In genomic region chr6:151663559-151663958, GRCh38 we compare ENCODE assay signal across 40 cellular contexts.
"Had no signal": no experiment of that assay in that cellular context is flagged by ENCODE, and none has a peak within 500 bp of the region (broad histone marks: within the 10 kb centered on the region; RNA-seq: fewer than 3 reads in every experiment).

No MANE protein-coding gene starts in this region.

- H3K27ac ChIP-seq: ascending aorta, cardiac muscle cell, WERI-Rb-1 had no signal

- FAIRE-seq: bronchial epithelial cell, TTC549 had no signal

- H3K9me3 ChIP-seq: ascending aorta had no signal

- H3K4me1 ChIP-seq: ascending aorta had no signal

- ATAC-seq: activated CD4-positive, alpha-beta T cell treated with anti-CD3 and anti-CD28 coated beads for 36 hours; activated CD4-positive, CD25-positive, alpha-beta regulatory T cell treated with anti-CD3 and anti-CD28 coated beads, Interleukin-2, amount 50 U/mL, for 24 hours; activated CD8-positive, alpha-beta T cell treated with anti-CD3 and anti-CD28 coated beads for 36 hours; activated naive CD8-positive, alpha-beta T cell treated with anti-CD3 and anti-CD28 coated beads, Interleukin-2, amount 50 U/mL, for 24 hours; WTC11 had no signal

- H3K4me3 ChIP-seq: ascending aorta, cardiac muscle cell had no signal

- H3K4me3 Mint-ChIP-seq: activated CD4-positive, alpha-beta memory T cell treated with anti-CD3 and anti-CD28 coated beads for 36 hours; activated CD4-positive, alpha-beta T cell treated with anti-CD3 and anti-CD28 coated beads for 36 hours; activated CD4-positive, alpha-beta T cell treated with anti-CD3 and anti-CD28 coated beads, Interleukin-2, amount 10 ng/mL, durations not matched to agents 24 days and 14 days; activated CD8-positive, alpha-beta T cell treated with anti-CD3 and anti-CD28 coated beads for 36 hours; activated naive CD4-positive, alpha-beta T cell treated with anti-CD3 and anti-CD28 coated beads, Interleukin-2, amount 10 ng/mL, durations not matched to agents 7 days and 5 days; activated naive CD4-positive, alpha-beta T cell treated with anti-CD3 and anti-CD28 coated beads, Interleukin-2, amount 50 U/mL, for 24 hours; activated naive CD8-positive, alpha-beta T cell; activated naive CD8-positive, alpha-beta T cell treated with anti-CD3 and anti-CD28 coated beads, Interleukin-2, amount 10 ng/mL, durations not matched to agents 7 days and 5 days; activated naive CD8-positive, alpha-beta T cell treated with anti-CD3 and anti-CD28 coated beads, Interleukin-2, amount 50 U/mL, for 24 hours; brain; central memory CD8-positive, alpha-beta T cell; T-helper 1 cell treated with Interleukin-12 subunit alpha and Interleukin-12 subunit beta and Interleukin-4 antibody, amounts not matched to agents 30 μg/mL and 1 μg/mL, for 36 hours; T-helper 2 cell treated with Interferon-gamma antibody and Interleukin-4, amounts not matched to agents 5 μg/mL and 100 μg/mL, for 36 hours; WTC11 had no signal

- H3K9me3 Mint-ChIP-seq: activated CD4-positive, alpha-beta memory T cell treated with anti-CD3 and anti-CD28 coated beads for 36 hours; activated CD4-positive, alpha-beta T cell treated with anti-CD3 and anti-CD28 coated beads, Interleukin-2, amount 10 ng/mL, durations not matched to agents 24 days and 14 days; activated CD8-positive, alpha-beta T cell treated with anti-CD3 and anti-CD28 coated beads for 36 hours; activated naive CD4-positive, alpha-beta T cell treated with anti-CD3 and anti-CD28 coated beads, Interleukin-2, amount 10 ng/mL, durations not matched to agents 7 days and 5 days; activated naive CD4-positive, alpha-beta T cell treated with anti-CD3 and anti-CD28 coated beads, Interleukin-2, amount 50 U/mL, for 24 hours; activated naive CD8-positive, alpha-beta T cell treated with anti-CD3 and anti-CD28 coated beads, Interleukin-2, amount 10 ng/mL, durations not matched to agents 7 days and 5 days; activated naive CD8-positive, alpha-beta T cell treated with anti-CD3 and anti-CD28 coated beads, Interleukin-2, amount 50 U/mL, for 24 hours; activated T-helper 2 cell treated with anti-CD3 and anti-CD28 coated beads, Interferon-gamma antibody, Interleukin-2, Interleukin-4, amounts not matched to agents 10 μg/mL and 5 μg/mL and 100 μg/mL, durations not matched to agents 14 hours and 24 hours and 36 hours; brain; central memory CD8-positive, alpha-beta T cell; T-helper 1 cell treated with Interleukin-12 subunit alpha and Interleukin-12 subunit beta and Interleukin-4 antibody, amounts not matched to agents 30 μg/mL and 1 μg/mL, for 36 hours; T-helper 2 cell treated with Interferon-gamma antibody and Interleukin-4, amounts not matched to agents 5 μg/mL and 100 μg/mL, for 36 hours; WTC11 had no signal

- H3K27me3 ChIP-seq: ascending aorta, cardiac muscle cell had no signal

- H3K27ac Mint-ChIP-seq: activated CD4-positive, alpha-beta memory T cell treated with anti-CD3 and anti-CD28 coated beads for 36 hours; activated CD4-positive, alpha-beta T cell treated with anti-CD3 and anti-CD28 coated beads for 36 hours; activated CD4-positive, alpha-beta T cell treated with anti-CD3 and anti-CD28 coated beads, Interleukin-2, amount 10 ng/mL, durations not matched to agents 24 days and 14 days; activated CD8-positive, alpha-beta T cell treated with anti-CD3 and anti-CD28 coated beads for 36 hours; activated naive CD4-positive, alpha-beta T cell treated with anti-CD3 and anti-CD28 coated beads, Interleukin-2, amount 10 ng/mL, durations not matched to agents 7 days and 5 days; activated naive CD4-positive, alpha-beta T cell treated with anti-CD3 and anti-CD28 coated beads, Interleukin-2, amount 50 U/mL, for 24 hours; activated naive CD8-positive, alpha-beta T cell; activated naive CD8-positive, alpha-beta T cell treated with anti-CD3 and anti-CD28 coated beads, Interleukin-2, amount 10 ng/mL, durations not matched to agents 7 days and 5 days; activated naive CD8-positive, alpha-beta T cell treated with anti-CD3 and anti-CD28 coated beads, Interleukin-2, amount 50 U/mL, for 24 hours; activated T-helper 2 cell treated with anti-CD3 and anti-CD28 coated beads, Interferon-gamma antibody, Interleukin-2, Interleukin-4, amounts not matched to agents 10 μg/mL and 5 μg/mL and 100 μg/mL, durations not matched to agents 14 hours and 24 hours and 36 hours; brain; T-helper 1 cell treated with Interleukin-12 subunit alpha and Interleukin-12 subunit beta and Interleukin-4 antibody, amounts not matched to agents 30 μg/mL and 1 μg/mL, for 36 hours; T-helper 2 cell treated with Interferon-gamma antibody and Interleukin-4, amounts not matched to agents 5 μg/mL and 100 μg/mL, for 36 hours; WTC11 had no signal

- DNase-seq: activated CD4-positive, alpha-beta memory T cell treated with anti-CD3 and anti-CD28 coated beads for 36 hours; activated CD4-positive, alpha-beta T cell treated with anti-CD3 and anti-CD28 coated beads for 1 hour; activated CD4-positive, alpha-beta T cell treated with anti-CD3 and anti-CD28 coated beads for 36 hours; activated CD4-positive, alpha-beta T cell treated with anti-CD3 and anti-CD28 coated beads, Interleukin-2, amount 10 ng/mL, durations not matched to agents 24 days and 14 days; activated CD4-positive, alpha-beta T cell treated with anti-CD3 and anti-CD28 coated beads, Interleukin-2, amount 50 U/mL, for 1 hour; activated CD4-positive, alpha-beta T cell treated with anti-CD3 and anti-CD28 coated beads, Interleukin-2, amount 50 U/mL, for 4 hours; activated CD4-positive, CD25-positive, alpha-beta regulatory T cell; activated CD8-positive, alpha-beta memory T cell treated with anti-CD3 and anti-CD28 coated beads, Interleukin-2, amount 50 U/mL, for 4 hours; activated CD8-positive, alpha-beta T cell treated with anti-CD3 and anti-CD28 coated beads for 36 hours; activated effector memory CD4-positive, alpha-beta T cell treated with Interleukin-2 at 50 U/mL for 16 hours; activated gamma-delta T cell; activated naive CD4-positive, alpha-beta T cell treated with anti-CD3 and anti-CD28 coated beads, Interleukin-2, amount 10 ng/mL, durations not matched to agents 7 days and 5 days; activated naive CD4-positive, alpha-beta T cell treated with Interleukin-2 at 50 U/mL for 16 hours; activated naive CD8-positive, alpha-beta T cell treated with anti-CD3 and anti-CD28 coated beads, Interleukin-2, amount 10 ng/mL, durations not matched to agents 7 days and 5 days; activated naive CD8-positive, alpha-beta T cell treated with anti-CD3 and anti-CD28 coated beads, Interleukin-2, amount 50 U/mL, for 24 hours; activated T-cell treated with anti-CD3 and anti-CD28 coated beads for 4 hours; activated T-cell treated with anti-CD3 and anti-CD28 coated beads, Interleukin-2, amount 50 U/mL, for 1 hour; activated T-cell treated with anti-CD3 and anti-CD28 coated beads, Interleukin-2, amount 50 U/mL, for 48 hours; amygdala; anterior cingulate cortex; caudate nucleus; cerebellar nuclear complex; SW 1271; T-helper 1 cell; T-helper 2 cell; T-helper 9 cell; WERI-Rb-1 had no signal

- H3K36me3 Mint-ChIP-seq: activated CD4-positive, alpha-beta memory T cell treated with anti-CD3 and anti-CD28 coated beads for 36 hours; activated naive CD4-positive, alpha-beta T cell treated with anti-CD3 and anti-CD28 coated beads, Interleukin-2, amount 10 ng/mL, durations not matched to agents 7 days and 5 days; activated naive CD4-positive, alpha-beta T cell treated with anti-CD3 and anti-CD28 coated beads, Interleukin-2, amount 50 U/mL, for 24 hours; activated naive CD8-positive, alpha-beta T cell; activated naive CD8-positive, alpha-beta T cell treated with anti-CD3 and anti-CD28 coated beads, Interleukin-2, amount 10 ng/mL, durations not matched to agents 7 days and 5 days; brain; WTC11 had no signal

- H3K4me1 Mint-ChIP-seq: activated CD4-positive, alpha-beta T cell treated with anti-CD3 and anti-CD28 coated beads for 36 hours; activated CD4-positive, alpha-beta T cell treated with anti-CD3 and anti-CD28 coated beads, Interleukin-2, amount 10 ng/mL, durations not matched to agents 24 days and 14 days; activated naive CD4-positive, alpha-beta T cell treated with anti-CD3 and anti-CD28 coated beads, Interleukin-2, amount 10 ng/mL, durations not matched to agents 7 days and 5 days; activated naive CD4-positive, alpha-beta T cell treated with anti-CD3 and anti-CD28 coated beads, Interleukin-2, amount 50 U/mL, for 24 hours; activated naive CD8-positive, alpha-beta T cell treated with anti-CD3 and anti-CD28 coated beads, Interleukin-2, amount 10 ng/mL, durations not matched to agents 7 days and 5 days; activated naive CD8-positive, alpha-beta T cell treated with anti-CD3 and anti-CD28 coated beads, Interleukin-2, amount 50 U/mL, for 24 hours; brain; central memory CD8-positive, alpha-beta T cell; WTC11 had no signal

- H3K36me3 ChIP-seq: ascending aorta, cardiac muscle cell, WERI-Rb-1 had no signal

- H3K27me3 Mint-ChIP-seq: brain had no signal
